Comparison of ENCODE assay signal across 12 cellular contexts in genomic region chr16:3949287-3949686, GRCh38.
A peak's percentile ranks its signal among the peaks of the same experiment; 100 is the strongest.
DNase-seq lines count a peak whose midpoint lies in the region; ATAC-seq and TF ChIP-seq lines count a peak whose summit lies in the region.
"Had no signal": no experiment of that assay in that cellular context is flagged by ENCODE, and none has a peak within 500 bp of the region (broad histone marks: within the 10 kb centered on the region; RNA-seq: fewer than 3 reads in every experiment).

No MANE protein-coding gene starts in this region.

- WGBS in trophoblast cell (ENCODE audit: extremely low coverage, insufficient coverage, insufficient read length) = no CpG with 5 or more reads among the region's 14 CpGs

- CTCF ChIA-PET in AG04450 (lab: Charles Lee) = interaction anchor here (2.8 kb wide), 1 partner anchor 10 kb away, joined by 11 read pairs; no protein-coding TSS in a partner anchor

- H3K36me3 ChIP-seq in trophoblast cell (ENCODE audit: control insufficient read depth in 1 of 2, insufficient read depth in 2 of 2, low read length in 2 of 2) = no peaks in the 10 kb centered on the region

- no peaks in the 10 kb centered on the region for H3K79me2 ChIP-seq in trophoblast cell (ENCODE audit: control insufficient read depth, insufficient read depth, low read length, poor library complexity)

- H2AK5ac ChIP-seq in trophoblast cell (ENCODE audit: low read length) = no peak overlapping the region

- H2AFZ ChIP-seq in trophoblast cell (ENCODE audit: insufficient read depth, low read length, poor library complexity) = peak overlapping the region; percentile 44

- no peak overlapping the region for H4K12ac ChIP-seq in trophoblast cell (ENCODE audit: low read depth, low read length)

- H3K27me3 ChIP-seq in AG04450 (ENCODE audit: control insufficient read depth, insufficient read depth, low read length) (no peaks in the 10 kb centered on the region), trophoblast cell (ENCODE audit: insufficient read depth, low read length) (no peaks in the 10 kb centered on the region)

- H3K23ac ChIP-seq in trophoblast cell (ENCODE audit: low read length) = no peak overlapping the region

- H3K4me3 ChIP-seq in AG04450 (ENCODE audit: low read depth, low read length) (peak overlapping the region; percentile 40), foreskin fibroblast (ENCODE audit: low read depth in 1 of 2, low read length in 2 of 2) (peak overlapping the region; percentile 4 to 46), trophoblast cell (ENCODE audit: low read depth, low read length) (no peak overlapping the region)
- H3K4me3 ChIP-seq: GM12878 had no signal

- no peak overlapping the region for H2BK5ac ChIP-seq in trophoblast cell (ENCODE audit: low read depth, low read length, poor library complexity)

- no peak overlapping the region for H4K91ac ChIP-seq in trophoblast cell (ENCODE audit: low read depth, low read length)

- H3K4me2 ChIP-seq in trophoblast cell (ENCODE audit: low read length) = no peak overlapping the region

- TF ChIP-seq CTCF in AG04450 (IDR thresholded peaks at IDR 0.05; ENCODE audit: low read depth, low read length) = no peak
- TF ChIP-seq CTCF in foreskin fibroblast (IDR thresholded peaks at IDR 0.05; ENCODE audit: low read depth, low read length) = no peak

- H3K9me3 ChIP-seq in AG04450 (ENCODE audit: control insufficient read depth, insufficient read depth, low read length) (no peaks in the 10 kb centered on the region; the same call in 1 of the 2 replicates), trophoblast cell (ENCODE audit: insufficient read depth, low read depth, low read length) (peaks cover 2% of the 10 kb centered on the region)

- peak overlapping the region; percentile 95 for H3K27ac ChIP-seq in AG04450 (ENCODE audit: low read depth, low read length)
- no peak overlapping the region for H3K27ac ChIP-seq in trophoblast cell (ENCODE audit: low read depth, low read length)

- no peaks in the 10 kb centered on the region for H3K79me1 ChIP-seq in trophoblast cell (ENCODE audit: low read length)

- H4K8ac ChIP-seq in trophoblast cell (ENCODE audit: low read depth, low read length) = no peak overlapping the region

- no peak overlapping the region for H3K14ac ChIP-seq in trophoblast cell (ENCODE audit: low read length)

- POLR2A ChIA-PET in AG04450 (lab: Yijun Ruan, JAX) = interaction anchor here (0.8 kb wide), 1 partner anchor 10 kb away, joined by 3 read pairs; no protein-coding TSS in a partner anchor

- no peak overlapping the region for H3K18ac ChIP-seq in trophoblast cell (ENCODE audit: low read length)

- H3K4ac ChIP-seq in trophoblast cell (ENCODE audit: low read depth, low read length) = no peak overlapping the region

- no peak overlapping the region for H3K9ac ChIP-seq in trophoblast cell (ENCODE audit: low read length)

- DNase-seq in AG04450 (ENCODE audit: low read depth, low spot score) = no peak
- DNase-seq in foreskin fibroblast = peak in 1 of 2 donors; percentile 34
- DNase-seq in trophoblast cell = no peak
- no peak for DNase-seq in NOMO-1 (lab: John Stamatoyannopoulos, UW; ENCODE audit: unreplicated experiment in 2 of 2)
- no peak for DNase-seq in T1000 (lab: John Stamatoyannopoulos, UW)
- DNase-seq in AG08396 (ENCODE audit: low spot score) = no peak
- DNase-seq: activated CD8-positive, alpha-beta T cell treated with anti-CD3 and anti-CD28 coated beads, Interleukin-2, amount 10 ng/mL, durations not matched to agents 7 days and 5 days; NCI-H2227 treated with DMSO at 0.1 percent for 48 hours; stimulated activated CD4-positive, alpha-beta T cell treated with anti-CD3 and anti-CD28 coated beads, Interleukin-15, amount 100 ng/mL, for 24 hours had no signal

- no peak for ATAC-seq in GM21526 (IDR thresholded peaks at IDR 0.05; ENCODE audit: low FRiP score, unreplicated experiment)
- ATAC-seq: activated CD8-positive, alpha-beta T cell treated with anti-CD3 and anti-CD28 coated beads, Interleukin-2, amount 10 ng/mL, durations not matched to agents 7 days and 5 days; GM12878 had no signal

- no peak overlapping the region for H2BK12ac ChIP-seq in trophoblast cell (ENCODE audit: low read length)

- no peak overlapping the region for H2BK120ac ChIP-seq in trophoblast cell (ENCODE audit: insufficient read depth, low read length, poor library complexity)

- H3K4me1 ChIP-seq in trophoblast cell (ENCODE audit: control insufficient read depth in 1 of 2, insufficient read depth in 2 of 2, low read length in 2 of 2) = peaks cover 9% of the 10 kb centered on the region in 2 experiments

TF ChIP-seq in PFSK-1, 5 proteins besides CTCF, POLR2A, EP300 and RAD21:
- TF ChIP-seq SIN3A (IDR thresholded peaks at IDR 0.05; ENCODE audit: borderline replicate concordance, insufficient read depth, low read length) (no peak), FOXP2 (optimal IDR thresholded peaks at IDR 0.05; ENCODE audit: borderline replicate concordance, extremely low read depth, extremely low read length, insufficient read depth) (peak; percentile 34)
